Comparison of ENCODE assay signal across 8 cellular contexts in the genomic region with DNA sequence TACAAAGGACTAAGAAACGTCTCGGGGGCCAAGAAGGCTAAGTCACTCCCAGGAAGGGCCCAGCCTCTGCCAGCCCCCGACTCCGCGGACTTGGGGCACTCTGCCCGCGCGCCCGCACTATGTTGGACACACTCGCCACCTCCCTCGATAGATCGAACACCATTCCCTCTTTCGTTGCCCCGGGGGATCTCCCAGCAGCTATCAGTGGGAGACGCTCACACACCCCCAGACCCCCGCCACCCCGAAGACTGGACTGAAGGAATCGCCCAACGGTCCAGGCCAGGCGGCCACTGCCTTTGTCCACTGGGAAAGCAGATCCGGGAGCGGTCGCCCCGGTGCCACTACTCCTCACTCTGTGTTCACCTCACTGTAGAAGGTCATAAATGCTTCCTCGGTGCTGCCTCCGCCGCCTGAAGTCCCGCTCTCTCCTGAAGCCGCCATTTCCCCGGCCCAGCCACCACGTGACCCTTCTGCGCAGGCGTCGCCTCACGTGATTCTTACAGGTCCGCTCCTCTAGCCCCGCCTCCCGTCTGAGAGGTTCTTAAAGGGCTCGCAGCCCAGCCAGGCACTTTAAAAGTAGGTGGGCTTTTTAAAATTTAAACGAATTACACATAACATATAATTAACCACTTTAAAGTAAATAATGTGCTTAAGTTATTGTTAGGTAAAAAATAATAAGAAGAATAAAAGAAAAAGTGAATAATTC. TPM values are rescaled to one million over a fixed set of nuclear protein-coding genes. Genes with fewer than 3 reads are reported as not detected.
DNase-seq lines count a peak whose midpoint lies in the region; ATAC-seq and TF ChIP-seq lines count a peak whose summit lies in the region.

A gene with protein sequence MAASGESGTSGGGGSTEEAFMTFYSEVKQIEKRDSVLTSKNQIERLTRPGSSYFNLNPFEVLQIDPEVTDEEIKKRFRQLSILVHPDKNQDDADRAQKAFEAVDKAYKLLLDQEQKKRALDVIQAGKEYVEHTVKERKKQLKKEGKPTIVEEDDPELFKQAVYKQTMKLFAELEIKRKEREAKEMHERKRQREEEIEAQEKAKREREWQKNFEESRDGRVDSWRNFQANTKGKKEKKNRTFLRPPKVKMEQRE (minus strand): TSS at position 472 of the 706 bp plus-strand sequence. CDS start 31 bp downstream, at position 441.

- intact Hi-C loops in Calu3 (cut with micrococcal nuclease; ENCODE audit: unreplicated experiment), result no loop called here

- ATAC-seq in GM21717 (IDR thresholded peaks at IDR 0.05; ENCODE audit: unreplicated experiment) (peak; percentile 39), naive B cell (ENCODE audit: low read depth in 2 of 2) (peak; percentile 63 to 68)
- ATAC-seq in stimulated activated effector memory CD8-positive, alpha-beta T cell treated with anti-CD3 and anti-CD28 coated beads, Interleukin-12 subunit alpha, Interleukin-12 subunit beta, amount 100 ng/mL, for 72 hours, result peak; percentile 75

- no TSS peak for BruUV-seq in Calu3 (replicated peaks; lab: Mats Ljungman, UMichigan)

- DNase-seq in Calu3, result peak; percentile 88
- peak; percentile 85 for DNase-seq in LHCN-M2 (ENCODE audit: low read depth)
- peak; percentile 90 for DNase-seq in RWPE1 (ENCODE audit: low spot score)
- DNase-seq in activated T-helper 1 cell treated with anti-CD3 and anti-CD28 coated beads, Interleukin-2, amount 50 U/mL, for 16 hours (ENCODE audit: low read depth in 1 of 2, low spot score in 1 of 2), result peak; percentile 91 to 93
- peak; percentile 90 for DNase-seq in fibroblast of gingiva (ENCODE audit: low read depth)
- peak; percentile 89 for DNase-seq in naive B cell
- peak; percentile 84 to 96 for DNase-seq in stimulated activated effector memory CD8-positive, alpha-beta T cell treated with anti-CD3 and anti-CD28 coated beads, Interleukin-12 subunit alpha, Interleukin-12 subunit beta, amount 100 ng/mL, for 72 hours (ENCODE audit: low spot score in 2 of 2)

- H3K9me3 Mint-ChIP-seq in Calu3 (ENCODE audit: low read depth, unreplicated experiment) (no peaks in the 10 kb centered on the region), naive B cell (no peaks in the 10 kb centered on the region)
- no peaks in the 10 kb centered on the region for H3K9me3 Mint-ChIP-seq in stimulated activated effector memory CD8-positive, alpha-beta T cell treated with anti-CD3 and anti-CD28 coated beads, Interleukin-12 subunit alpha, Interleukin-12 subunit beta, amount 100 ng/mL, for 72 hours

- H3K4me3 Mint-ChIP-seq in Calu3 (ENCODE audit: low read depth, unreplicated experiment), result peak within 1 kb of the TSS; percentile 100
- peak within 1 kb of the TSS; percentile 93 to 100 (median 100) for H3K4me3 Mint-ChIP-seq in naive B cell
- H3K4me3 Mint-ChIP-seq in stimulated activated effector memory CD8-positive, alpha-beta T cell treated with anti-CD3 and anti-CD28 coated beads, Interleukin-12 subunit alpha, Interleukin-12 subunit beta, amount 100 ng/mL, for 72 hours, result peak within 1 kb of the TSS; percentile 100

- CTCF ChIA-PET in Calu3 (lab: Charles Lee) (no interaction called here), RWPE1 (lab: Yijun Ruan, JAX) (interaction anchor here (0.6 to 2.4 kb wide), 2 partner anchors 16 to 488 kb away, joined by 3 to 12 read pairs; no protein-coding TSS in a partner anchor)

- no peaks in the 10 kb centered on the region for H3K27me3 Mint-ChIP-seq in Calu3 (ENCODE audit: unreplicated experiment)
- H3K27me3 Mint-ChIP-seq in naive B cell, result no peaks in the 10 kb centered on the region

- peaks cover 29% of the 10 kb centered on the region for H3K36me3 Mint-ChIP-seq in Calu3 (ENCODE audit: insufficient read depth, unreplicated experiment)
- H3K36me3 Mint-ChIP-seq in naive B cell, result peaks cover 0 to 7% of the 10 kb centered on the region in 2 donors
- peaks cover 51% of the 10 kb centered on the region for H3K36me3 Mint-ChIP-seq in stimulated activated effector memory CD8-positive, alpha-beta T cell treated with anti-CD3 and anti-CD28 coated beads, Interleukin-12 subunit alpha, Interleukin-12 subunit beta, amount 100 ng/mL, for 72 hours

- H3K4me1 Mint-ChIP-seq in Calu3 (ENCODE audit: low read depth, unreplicated experiment) (no peaks in the 10 kb centered on the region), naive B cell (peaks cover 15 to 31% (median 18%) of the 10 kb centered on the region in 3 donors)
- H3K4me1 Mint-ChIP-seq in stimulated activated effector memory CD8-positive, alpha-beta T cell treated with anti-CD3 and anti-CD28 coated beads, Interleukin-12 subunit alpha, Interleukin-12 subunit beta, amount 100 ng/mL, for 72 hours, result peaks cover 18% of the 10 kb centered on the region

- TF ChIP-seq CTCF in Calu3 (IDR thresholded peaks at IDR 0.05; ENCODE audit: unreplicated experiment) (no peak), RWPE1 (conservative IDR thresholded peaks at IDR 0.05; ENCODE audit: low read depth) (no peak)

- POLR2A ChIA-PET in RWPE1 (lab: Yijun Ruan, JAX; ENCODE audit: low non-redundant PET), result no interaction called here

- peak within 1 kb of the TSS; percentile 85 for H3K27ac ChIP-seq in RWPE1

- H3K27ac Mint-ChIP-seq in Calu3 (ENCODE audit: unreplicated experiment), result peak within 1 kb of the TSS; percentile 100
- H3K27ac Mint-ChIP-seq in naive B cell, result peak within 1 kb of the TSS; percentile 99 to 100 (median 100)
- peak within 1 kb of the TSS; percentile 100 for H3K27ac Mint-ChIP-seq in stimulated activated effector memory CD8-positive, alpha-beta T cell treated with anti-CD3 and anti-CD28 coated beads, Interleukin-12 subunit alpha, Interleukin-12 subunit beta, amount 100 ng/mL, for 72 hours

RNA-seq across cellular contexts. Expression of the gene that starts here (rescaled TPM):
- total RNA-seq in Calu3 (2022), result 57.6 and 58.3 TPM in 2 replicates
- 98.7 and 101 TPM in 2 replicates for total RNA-seq in LHCN-M2 (2014; rRNA removed)
- 89.8 TPM for polyA plus RNA-seq in LHCN-M2 (2012)
- polyA plus RNA-seq in naive B cell (ENCODE audit: low read depth in 6 of 6), result 100 to 1,000 TPM; 145 to 193 (median 151) TPM

Comparison
In these comparisons a context has a peak if more than half of its experiments do, and no peak if none do; other contexts are left out.
1. Peak in every context shown above with its lines: DNase-seq, ATAC-seq and H3K27ac ChIP-seq.